27 cellular contexts compared by ENCODE assay signal in the genomic region with DNA sequence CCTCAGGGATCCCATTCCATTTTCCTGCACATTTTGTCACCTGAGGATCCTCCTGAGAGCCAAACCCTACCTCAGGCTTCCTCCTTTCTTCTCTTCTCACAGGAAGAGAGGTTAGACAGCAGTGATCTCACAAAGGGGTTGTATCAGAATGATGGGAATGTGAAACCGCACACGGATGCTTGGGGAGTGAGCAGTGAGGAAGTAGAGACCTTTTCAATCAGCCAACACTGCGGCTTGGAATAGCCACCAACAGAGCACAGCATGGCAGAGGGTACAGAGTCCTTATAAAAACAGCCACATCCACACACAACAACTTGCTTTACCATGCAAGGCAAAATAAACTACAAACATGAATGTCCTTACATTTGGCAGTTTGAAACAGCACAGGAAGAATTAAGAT. TPM values are rescaled to one million over a fixed set of nuclear protein-coding genes. Genes with fewer than 3 reads are reported as not detected.
DNase-seq lines count a peak whose midpoint lies in the region; ATAC-seq, FAIRE-seq and TF ChIP-seq lines count a peak whose summit lies in the region.
"Had no signal": no experiment of that assay in that cellular context is flagged by ENCODE, and none has a peak within 500 bp of the region (broad histone marks: within the 10 kb centered on the region; RNA-seq: fewer than 3 reads in every experiment).

No MANE protein-coding gene starts in this region.

- no peak overlapping the region for H2AK5ac ChIP-seq in mesenchymal stem cell (ENCODE audit: low read length, severe bottlenecking)

- H4K91ac ChIP-seq in mesenchymal stem cell (ENCODE audit: low read length), result no peak overlapping the region

- DNase-seq in HT1080 (ENCODE audit: low read depth) (peak; percentile 86), fibroblast of gingiva (ENCODE audit: low read depth) (peak; percentile 37), mesenchymal stem cell (no peak), urothelium cell line (ENCODE audit: low spot score) (peak; percentile 66), nucleus accumbens (lab: John Stamatoyannopoulos, UW) (no peak), HK-2 (ENCODE audit: unreplicated experiment) (no peak)
- DNase-seq in activated CD8-positive, alpha-beta T cell treated with anti-CD3 and anti-CD28 coated beads for 36 hours, result no peak
- DNase-seq: activated B cell treated with CpG ODN at 0.5 μM for 24 hours; activated CD4-positive, alpha-beta memory T cell treated with anti-CD3 and anti-CD28 coated beads for 36 hours; activated gamma-delta T cell treated with Interleukin-2 at 50 U/mL for 16 hours; AML-193; DMS53; hypothalamus; NCI-H187 treated with DMSO at 0.1 percent for 48 hours; NCI-H748 treated with DMSO at 0.1 percent for 48 hours; pancreas; sigmoid colon; stimulated activated CD4-positive, alpha-beta T cell treated with anti-CD3 and anti-CD28 coated beads, Interleukin-1b, Interleukin-23, amount 100 ng/mL, for 48 hours; T1000; uterus had no signal

- H3K27ac ChIP-seq in mesenchymal stem cell (ENCODE audit: low read length, poor library complexity, severe bottlenecking), result peak overlapping the region; percentile 62
- H3K27ac ChIP-seq: epithelial cell of prostate, foreskin keratinocyte, pancreas, RWPE1, sigmoid colon, suprapubic skin, uterus had no signal

- no peak overlapping the region for H4K8ac ChIP-seq in mesenchymal stem cell (ENCODE audit: low read length)

- H3K9ac ChIP-seq in mesenchymal stem cell (ENCODE audit: low read length), result no peak overlapping the region

- TF ChIP-seq CTCF in activated CD8-positive, alpha-beta T cell treated with anti-CD3 and anti-CD28 coated beads for 36 hours (IDR thresholded peaks at IDR 0.05), result no peak

- H3K23ac ChIP-seq in mesenchymal stem cell (ENCODE audit: low read length in 2 of 2), result no peak overlapping the region

- H2BK12ac ChIP-seq in mesenchymal stem cell (ENCODE audit: low read length in 2 of 2), result no peak overlapping the region

- H3K27ac Mint-ChIP-seq in activated CD8-positive, alpha-beta T cell treated with anti-CD3 and anti-CD28 coated beads for 36 hours, result no peak overlapping the region
- H3K27ac Mint-ChIP-seq: activated B cell treated with CpG ODN at 0.5 μM for 24 hours; activated CD4-positive, alpha-beta memory T cell treated with anti-CD3 and anti-CD28 coated beads for 36 hours had no signal

- POLR2A ChIA-PET in activated CD8-positive, alpha-beta T cell treated with anti-CD3 and anti-CD28 coated beads for 36 hours (lab: Charles Lee), result no interaction called here

- H3K27me3 Mint-ChIP-seq in activated CD8-positive, alpha-beta T cell treated with anti-CD3 and anti-CD28 coated beads for 36 hours, result no peaks in the 10 kb centered on the region
- H3K27me3 Mint-ChIP-seq: activated B cell treated with CpG ODN at 0.5 μM for 24 hours; activated CD4-positive, alpha-beta memory T cell treated with anti-CD3 and anti-CD28 coated beads for 36 hours; central memory CD8-positive, alpha-beta T cell had no signal

- no peak overlapping the region for H2BK5ac ChIP-seq in mesenchymal stem cell (ENCODE audit: low read depth, low read length, poor library complexity, severe bottlenecking)

- no peaks in the 10 kb centered on the region for H3K27me3 ChIP-seq in mesenchymal stem cell (ENCODE audit: control insufficient read depth in 1 of 2, insufficient read depth in 1 of 2, low read length in 2 of 2)
- H3K27me3 ChIP-seq: foreskin keratinocyte, pancreas, sigmoid colon, suprapubic skin, uterus had no signal

- H3K4ac ChIP-seq in mesenchymal stem cell (ENCODE audit: low read depth in 1 of 2, low read length in 2 of 2), result no peak overlapping the region

- no peak overlapping the region for H2BK120ac ChIP-seq in mesenchymal stem cell (ENCODE audit: low read depth, low read length)

- ATAC-seq in activated CD8-positive, alpha-beta T cell treated with anti-CD3 and anti-CD28 coated beads for 36 hours, result no peak
- ATAC-seq: foreskin keratinocyte, GM12878, pancreas had no signal

- no peak overlapping the region for H3K14ac ChIP-seq in mesenchymal stem cell (ENCODE audit: low read length in 2 of 2)

- no peaks in the 10 kb centered on the region for H3K79me1 ChIP-seq in mesenchymal stem cell (replicated peaks; ENCODE audit: low read length, poor library complexity, severe bottlenecking)

- peak; percentile 82 for FAIRE-seq in urothelium cell line (lab: Jason Lieb, UNC)
- FAIRE-seq: GM12878, keratinocyte, pancreas had no signal

- no peaks in the 10 kb centered on the region for H3K4me1 Mint-ChIP-seq in activated CD8-positive, alpha-beta T cell treated with anti-CD3 and anti-CD28 coated beads for 36 hours (ENCODE audit: low read depth)
- H3K4me1 Mint-ChIP-seq: activated B cell treated with CpG ODN at 0.5 μM for 24 hours; central memory CD8-positive, alpha-beta T cell had no signal

- H3K4me1 ChIP-seq in mesenchymal stem cell (ENCODE audit: control insufficient read depth, insufficient read depth, low read depth, low read length), result peaks cover 5% of the 10 kb centered on the region
- H3K4me1 ChIP-seq: foreskin keratinocyte, pancreas, sigmoid colon, suprapubic skin, uterus had no signal

- no peaks in the 10 kb centered on the region for H3K9me3 Mint-ChIP-seq in activated CD8-positive, alpha-beta T cell treated with anti-CD3 and anti-CD28 coated beads for 36 hours
- H3K9me3 Mint-ChIP-seq: activated B cell treated with CpG ODN at 0.5 μM for 24 hours; activated CD4-positive, alpha-beta memory T cell treated with anti-CD3 and anti-CD28 coated beads for 36 hours; central memory CD8-positive, alpha-beta T cell had no signal

- no peak overlapping the region for H3K4me3 ChIP-seq in mesenchymal stem cell (ENCODE audit: insufficient read depth in 1 of 2, low read depth in 1 of 2, low read length in 2 of 2)
- H3K4me3 ChIP-seq: GM12878, pancreas, sigmoid colon, suprapubic skin, uterus had no signal

- CTCF ChIA-PET in activated CD8-positive, alpha-beta T cell treated with anti-CD3 and anti-CD28 coated beads for 36 hours (lab: Charles Lee), result interaction anchor here (1.6 kb wide), 1 partner anchor 17 kb away, joined by 6 read pairs; no protein-coding TSS in a partner anchor

- H3K36me3 ChIP-seq in mesenchymal stem cell (ENCODE audit: control insufficient read depth in 1 of 2, insufficient read depth in 2 of 2, low read depth in 1 of 2, low read length in 2 of 2), result peaks cover 0 to 2% of the 10 kb centered on the region in 2 experiments
- H3K36me3 ChIP-seq: sigmoid colon, suprapubic skin, uterus had no signal

- peaks cover 14% of the 10 kb centered on the region for H3K36me3 Mint-ChIP-seq in activated CD8-positive, alpha-beta T cell treated with anti-CD3 and anti-CD28 coated beads for 36 hours (ENCODE audit: low read depth)

- no peak overlapping the region for H3K18ac ChIP-seq in mesenchymal stem cell (ENCODE audit: low read depth in 1 of 2, low read length in 2 of 2)

- H2AFZ ChIP-seq in mesenchymal stem cell (ENCODE audit: low read depth, low read length), result no peak overlapping the region

- H2BK15ac ChIP-seq in mesenchymal stem cell (ENCODE audit: low read depth, poor library complexity, severe bottlenecking), result no peak overlapping the region

- 80% methylated on average over 3 of the region's 3 CpGs for WGBS in mesenchymal stem cell

- intact Hi-C loops in activated CD8-positive, alpha-beta T cell treated with anti-CD3 and anti-CD28 coated beads for 36 hours (cut with micrococcal nuclease), result no loop called here

- H3K4me3 Mint-ChIP-seq in activated CD8-positive, alpha-beta T cell treated with anti-CD3 and anti-CD28 coated beads for 36 hours, result no peak overlapping the region
- H3K4me3 Mint-ChIP-seq: activated B cell treated with CpG ODN at 0.5 μM for 24 hours; activated CD4-positive, alpha-beta memory T cell treated with anti-CD3 and anti-CD28 coated beads for 36 hours; central memory CD8-positive, alpha-beta T cell had no signal

- H3K9me3 ChIP-seq in mesenchymal stem cell (ENCODE audit: control insufficient read depth, low read length), result no peaks in the 10 kb centered on the region
- H3K9me3 ChIP-seq: pancreas, sigmoid colon, suprapubic skin, uterus had no signal

- H3K4me2 ChIP-seq in mesenchymal stem cell (ENCODE audit: low read length, poor library complexity, severe bottlenecking), result no peak overlapping the region

RNA-seq across cellular contexts. Expression of a gene that starts 8.7 kb away (rescaled TPM):
- 1.5 and 8.3 TPM in 2 replicates for total RNA-seq in HT1080 (2014; rRNA removed; shearing (Covaris generic))
- 4.4 and 5.7 TPM in 2 replicates for polyA plus RNA-seq in HT1080 (2015; cell fraction: cytosol; rRNA removed)
- 2.2 and 2.4 TPM in 2 replicates for polyA plus RNA-seq in HT1080 (2015; cell fraction: nucleus; rRNA removed)
- 3.2 TPM for polyA plus RNA-seq in mesenchymal stem cell (2013, experiment 1 of 2)
- polyA plus RNA-seq in mesenchymal stem cell (2013, experiment 2 of 2), result 3.1 TPM
- 1 to 10 TPM; 4.4 to 5.3 TPM for total RNA-seq in activated CD8-positive, alpha-beta T cell treated with anti-CD3 and anti-CD28 coated beads for 36 hours

Comparison
In these comparisons a context has a peak if more than half of its experiments do, and no peak if none do; other contexts are left out.
1. DNase-seq: peak in HT1080 (single experiment), fibroblast of gingiva (single experiment) and urothelium cell line (single experiment); none in mesenchymal stem cell (single experiment), nucleus accumbens (0 of 56), HK-2 (single experiment) and activated CD8-positive, alpha-beta T cell treated with anti-CD3 and anti-CD28 coated beads for 36 hours (single experiment).